In genomic region chr2:80370375-80371009, GRCh38 we compare ENCODE assay signal across 1 cellular context.
TF ChIP-seq lines count a peak whose summit lies in the region.

No MANE protein-coding gene starts in this region.

TF ChIP-seq in K562, 482 proteins besides CTCF, POLR2A, EP300 and RAD21 (continued from another document and continues in another):
- TF ChIP-seq, protein P1, sequence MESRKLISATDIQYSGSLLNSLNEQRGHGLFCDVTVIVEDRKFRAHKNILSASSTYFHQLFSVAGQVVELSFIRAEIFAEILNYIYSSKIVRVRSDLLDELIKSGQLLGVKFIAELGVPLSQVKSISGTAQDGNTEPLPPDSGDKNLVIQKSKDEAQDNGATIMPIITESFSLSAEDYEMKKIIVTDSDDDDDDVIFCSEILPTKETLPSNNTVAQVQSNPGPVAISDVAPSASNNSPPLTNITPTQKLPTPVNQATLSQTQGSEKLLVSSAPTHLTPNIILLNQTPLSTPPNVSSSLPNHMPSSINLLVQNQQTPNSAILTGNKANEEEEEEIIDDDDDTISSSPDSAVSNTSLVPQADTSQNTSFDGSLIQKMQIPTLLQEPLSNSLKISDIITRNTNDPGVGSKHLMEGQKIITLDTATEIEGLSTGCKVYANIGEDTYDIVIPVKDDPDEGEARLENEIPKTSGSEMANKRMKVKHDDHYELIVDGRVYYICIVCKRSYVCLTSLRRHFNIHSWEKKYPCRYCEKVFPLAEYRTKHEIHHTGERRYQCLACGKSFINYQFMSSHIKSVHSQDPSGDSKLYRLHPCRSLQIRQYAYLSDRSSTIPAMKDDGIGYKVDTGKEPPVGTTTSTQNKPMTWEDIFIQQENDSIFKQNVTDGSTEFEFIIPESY (CRISPR knock-in tag; IDR thresholded peaks at IDR 0.05), result no peak
- TF ChIP-seq ZNF655 (CRISPR knock-in tag; IDR thresholded peaks at IDR 0.05) (no peak), MITF (IDR thresholded peaks at IDR 0.05) (no peak), CUX1 (CRISPR knock-in tag; IDR thresholded peaks at IDR 0.05) (no peak), NCOA4 (IDR thresholded peaks at IDR 0.05; ENCODE audit: partially characterized antibody) (no peak), SMAD1 (IDR thresholded peaks at IDR 0.05; ENCODE audit: low read depth, low read length, partially characterized antibody) (no peak), NFXL1 (CRISPR knock-in tag; IDR thresholded peaks at IDR 0.05) (no peak), PTBP1 (IDR thresholded peaks at IDR 0.05; ENCODE audit: low read depth, low read length) (no peak), ZC3H11A (IDR thresholded peaks at IDR 0.05; ENCODE audit: low read depth, low read length) (no peak), XRCC5 (IDR thresholded peaks at IDR 0.05; ENCODE audit: low read depth, low read length) (no peak), HDAC8 (tag; IDR thresholded peaks at IDR 0.05) (no peak), PHTF2 (CRISPR knock-in tag; IDR thresholded peaks at IDR 0.05) (no peak), YBX1 (IDR thresholded peaks at IDR 0.05) (no peak), XRCC4 (IDR thresholded peaks at IDR 0.05; ENCODE audit: extremely low read depth, insufficient read depth, insufficient read length) (no peak), TARDBP (IDR thresholded peaks at IDR 0.05) (no peak), TAF1 (IDR thresholded peaks at IDR 0.05; ENCODE audit: control insufficient read depth, extremely low read depth, insufficient read depth, low read length, severe bottlenecking) (no peak), TBP (optimal IDR thresholded peaks at IDR 0.05; ENCODE audit: low read depth, low read length) (no peak), FOXK2 (conservative IDR thresholded peaks at IDR 0.05 in 1 of 2, IDR thresholded peaks at IDR 0.05 in 1 of 2; ENCODE audit: low read depth in 2 of 2) (no peak), CCNT2 (IDR thresholded peaks at IDR 0.05; ENCODE audit: borderline replicate concordance, extremely low read depth, insufficient read length, low read depth, low read length) (peak; percentile 50), SIRT6 (IDR thresholded peaks at IDR 0.05; ENCODE audit: low read depth, low read length) (no peak), ZNF512 (tag; IDR thresholded peaks at IDR 0.05) (no peak), CBX8 (IDR thresholded peaks at IDR 0.05; ENCODE audit: borderline replicate concordance, extremely low read depth, low read depth, low read length, poor library complexity, severe bottlenecking) (no peak), HMG20A (CRISPR knock-in tag; conservative IDR thresholded peaks at IDR 0.05) (no peak), ZNF174 (CRISPR knock-in tag; IDR thresholded peaks at IDR 0.05) (no peak)
- TF ChIP-seq, protein P2, sequence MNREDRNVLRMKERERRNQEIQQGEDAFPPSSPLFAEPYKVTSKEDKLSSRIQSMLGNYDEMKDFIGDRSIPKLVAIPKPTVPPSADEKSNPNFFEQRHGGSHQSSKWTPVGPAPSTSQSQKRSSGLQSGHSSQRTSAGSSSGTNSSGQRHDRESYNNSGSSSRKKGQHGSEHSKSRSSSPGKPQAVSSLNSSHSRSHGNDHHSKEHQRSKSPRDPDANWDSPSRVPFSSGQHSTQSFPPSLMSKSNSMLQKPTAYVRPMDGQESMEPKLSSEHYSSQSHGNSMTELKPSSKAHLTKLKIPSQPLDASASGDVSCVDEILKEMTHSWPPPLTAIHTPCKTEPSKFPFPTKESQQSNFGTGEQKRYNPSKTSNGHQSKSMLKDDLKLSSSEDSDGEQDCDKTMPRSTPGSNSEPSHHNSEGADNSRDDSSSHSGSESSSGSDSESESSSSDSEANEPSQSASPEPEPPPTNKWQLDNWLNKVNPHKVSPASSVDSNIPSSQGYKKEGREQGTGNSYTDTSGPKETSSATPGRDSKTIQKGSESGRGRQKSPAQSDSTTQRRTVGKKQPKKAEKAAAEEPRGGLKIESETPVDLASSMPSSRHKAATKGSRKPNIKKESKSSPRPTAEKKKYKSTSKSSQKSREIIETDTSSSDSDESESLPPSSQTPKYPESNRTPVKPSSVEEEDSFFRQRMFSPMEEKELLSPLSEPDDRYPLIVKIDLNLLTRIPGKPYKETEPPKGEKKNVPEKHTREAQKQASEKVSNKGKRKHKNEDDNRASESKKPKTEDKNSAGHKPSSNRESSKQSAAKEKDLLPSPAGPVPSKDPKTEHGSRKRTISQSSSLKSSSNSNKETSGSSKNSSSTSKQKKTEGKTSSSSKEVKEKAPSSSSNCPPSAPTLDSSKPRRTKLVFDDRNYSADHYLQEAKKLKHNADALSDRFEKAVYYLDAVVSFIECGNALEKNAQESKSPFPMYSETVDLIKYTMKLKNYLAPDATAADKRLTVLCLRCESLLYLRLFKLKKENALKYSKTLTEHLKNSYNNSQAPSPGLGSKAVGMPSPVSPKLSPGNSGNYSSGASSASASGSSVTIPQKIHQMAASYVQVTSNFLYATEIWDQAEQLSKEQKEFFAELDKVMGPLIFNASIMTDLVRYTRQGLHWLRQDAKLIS (CRISPR knock-in tag; IDR thresholded peaks at IDR 0.05), result no peak
- TF ChIP-seq, protein P3, sequence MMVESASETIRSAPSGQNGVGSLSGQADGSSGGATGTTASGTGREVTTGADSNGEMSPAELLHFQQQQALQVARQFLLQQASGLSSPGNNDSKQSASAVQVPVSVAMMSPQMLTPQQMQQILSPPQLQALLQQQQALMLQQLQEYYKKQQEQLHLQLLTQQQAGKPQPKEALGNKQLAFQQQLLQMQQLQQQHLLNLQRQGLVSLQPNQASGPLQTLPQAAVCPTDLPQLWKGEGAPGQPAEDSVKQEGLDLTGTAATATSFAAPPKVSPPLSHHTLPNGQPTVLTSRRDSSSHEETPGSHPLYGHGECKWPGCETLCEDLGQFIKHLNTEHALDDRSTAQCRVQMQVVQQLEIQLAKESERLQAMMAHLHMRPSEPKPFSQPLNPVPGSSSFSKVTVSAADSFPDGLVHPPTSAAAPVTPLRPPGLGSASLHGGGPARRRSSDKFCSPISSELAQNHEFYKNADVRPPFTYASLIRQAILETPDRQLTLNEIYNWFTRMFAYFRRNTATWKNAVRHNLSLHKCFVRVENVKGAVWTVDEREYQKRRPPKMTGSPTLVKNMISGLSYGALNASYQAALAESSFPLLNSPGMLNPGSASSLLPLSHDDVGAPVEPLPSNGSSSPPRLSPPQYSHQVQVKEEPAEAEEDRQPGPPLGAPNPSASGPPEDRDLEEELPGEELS (CRISPR knock-in tag; IDR thresholded peaks at IDR 0.05; ENCODE audit: borderline replicate concordance), result no peak
- TF ChIP-seq, protein P4, sequence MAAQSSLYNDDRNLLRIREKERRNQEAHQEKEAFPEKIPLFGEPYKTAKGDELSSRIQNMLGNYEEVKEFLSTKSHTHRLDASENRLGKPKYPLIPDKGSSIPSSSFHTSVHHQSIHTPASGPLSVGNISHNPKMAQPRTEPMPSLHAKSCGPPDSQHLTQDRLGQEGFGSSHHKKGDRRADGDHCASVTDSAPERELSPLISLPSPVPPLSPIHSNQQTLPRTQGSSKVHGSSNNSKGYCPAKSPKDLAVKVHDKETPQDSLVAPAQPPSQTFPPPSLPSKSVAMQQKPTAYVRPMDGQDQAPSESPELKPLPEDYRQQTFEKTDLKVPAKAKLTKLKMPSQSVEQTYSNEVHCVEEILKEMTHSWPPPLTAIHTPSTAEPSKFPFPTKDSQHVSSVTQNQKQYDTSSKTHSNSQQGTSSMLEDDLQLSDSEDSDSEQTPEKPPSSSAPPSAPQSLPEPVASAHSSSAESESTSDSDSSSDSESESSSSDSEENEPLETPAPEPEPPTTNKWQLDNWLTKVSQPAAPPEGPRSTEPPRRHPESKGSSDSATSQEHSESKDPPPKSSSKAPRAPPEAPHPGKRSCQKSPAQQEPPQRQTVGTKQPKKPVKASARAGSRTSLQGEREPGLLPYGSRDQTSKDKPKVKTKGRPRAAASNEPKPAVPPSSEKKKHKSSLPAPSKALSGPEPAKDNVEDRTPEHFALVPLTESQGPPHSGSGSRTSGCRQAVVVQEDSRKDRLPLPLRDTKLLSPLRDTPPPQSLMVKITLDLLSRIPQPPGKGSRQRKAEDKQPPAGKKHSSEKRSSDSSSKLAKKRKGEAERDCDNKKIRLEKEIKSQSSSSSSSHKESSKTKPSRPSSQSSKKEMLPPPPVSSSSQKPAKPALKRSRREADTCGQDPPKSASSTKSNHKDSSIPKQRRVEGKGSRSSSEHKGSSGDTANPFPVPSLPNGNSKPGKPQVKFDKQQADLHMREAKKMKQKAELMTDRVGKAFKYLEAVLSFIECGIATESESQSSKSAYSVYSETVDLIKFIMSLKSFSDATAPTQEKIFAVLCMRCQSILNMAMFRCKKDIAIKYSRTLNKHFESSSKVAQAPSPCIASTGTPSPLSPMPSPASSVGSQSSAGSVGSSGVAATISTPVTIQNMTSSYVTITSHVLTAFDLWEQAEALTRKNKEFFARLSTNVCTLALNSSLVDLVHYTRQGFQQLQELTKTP (IDR thresholded peaks at IDR 0.05; ENCODE audit: low read depth in 1 of 2, partially characterized antibody in 2 of 2), result peak in 1 of 2 experiments; percentile 18
- TF ChIP-seq, protein P5, sequence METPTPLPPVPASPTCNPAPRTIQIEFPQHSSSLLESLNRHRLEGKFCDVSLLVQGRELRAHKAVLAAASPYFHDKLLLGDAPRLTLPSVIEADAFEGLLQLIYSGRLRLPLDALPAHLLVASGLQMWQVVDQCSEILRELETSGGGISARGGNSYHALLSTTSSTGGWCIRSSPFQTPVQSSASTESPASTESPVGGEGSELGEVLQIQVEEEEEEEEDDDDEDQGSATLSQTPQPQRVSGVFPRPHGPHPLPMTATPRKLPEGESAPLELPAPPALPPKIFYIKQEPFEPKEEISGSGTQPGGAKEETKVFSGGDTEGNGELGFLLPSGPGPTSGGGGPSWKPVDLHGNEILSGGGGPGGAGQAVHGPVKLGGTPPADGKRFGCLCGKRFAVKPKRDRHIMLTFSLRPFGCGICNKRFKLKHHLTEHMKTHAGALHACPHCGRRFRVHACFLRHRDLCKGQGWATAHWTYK (CRISPR knock-in tag; IDR thresholded peaks at IDR 0.05), result no peak
- TF ChIP-seq, protein P6, sequence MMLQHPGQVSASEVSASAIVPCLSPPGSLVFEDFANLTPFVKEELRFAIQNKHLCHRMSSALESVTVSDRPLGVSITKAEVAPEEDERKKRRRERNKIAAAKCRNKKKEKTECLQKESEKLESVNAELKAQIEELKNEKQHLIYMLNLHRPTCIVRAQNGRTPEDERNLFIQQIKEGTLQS (IDR thresholded peaks at IDR 0.05), result peak; percentile 72
- TF ChIP-seq, protein P6 (CRISPR knock-in tag; conservative IDR thresholded peaks at IDR 0.05), result no peak
